ENCODE assay signal across 16 cellular contexts in the genomic region with DNA sequence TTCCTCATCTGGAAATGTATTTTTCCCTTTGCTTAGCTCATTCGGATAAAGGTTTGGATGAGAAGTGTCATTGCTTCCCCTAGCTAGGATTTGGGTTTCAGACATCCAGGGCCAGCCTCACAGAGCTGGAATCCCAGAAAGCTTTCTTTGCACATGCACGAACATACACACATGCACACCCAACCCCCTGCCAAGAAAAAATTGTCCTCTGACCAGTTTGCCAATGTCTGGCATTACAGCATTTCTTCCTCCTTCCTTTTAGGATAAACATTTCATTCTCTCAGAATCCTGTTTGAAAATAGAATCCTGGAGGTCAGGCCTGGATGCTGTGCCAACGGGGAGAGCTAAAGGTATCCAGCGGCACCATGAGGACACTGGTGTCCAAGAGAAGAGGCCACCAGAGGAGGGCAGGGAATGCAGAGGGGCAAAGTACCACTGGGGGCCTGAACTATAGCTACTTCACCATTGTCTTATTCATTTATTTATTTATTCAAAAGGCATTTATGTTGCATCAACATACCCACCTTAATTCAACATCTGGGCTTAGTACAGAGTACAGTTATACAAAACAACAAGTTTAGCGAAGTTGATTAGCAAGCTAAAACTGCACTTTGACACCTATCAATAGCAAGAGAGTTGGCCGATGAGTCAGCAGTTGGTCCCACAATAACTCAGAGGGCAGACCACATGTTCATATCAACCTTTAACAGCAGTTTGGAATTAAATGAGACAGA.
DNase-seq lines count a peak whose midpoint lies in the region; ATAC-seq, FAIRE-seq and TF ChIP-seq lines count a peak whose summit lies in the region.
"Had no signal": no experiment of that assay in that cellular context is flagged by ENCODE, and none has a peak within 500 bp of the region (broad histone marks: within the 10 kb centered on the region; RNA-seq: fewer than 3 reads in every experiment).

No MANE protein-coding gene starts in this region.

- peak overlapping the region; percentile 57 for H3K27ac Mint-ChIP-seq in Calu3 (ENCODE audit: unreplicated experiment)
- H3K27ac Mint-ChIP-seq in activated T-helper 2 cell treated with anti-CD3 and anti-CD28 coated beads, Interferon-gamma antibody, Interleukin-2, Interleukin-4, amounts not matched to agents 10 μg/mL and 5 μg/mL and 100 μg/mL, durations not matched to agents 14 hours and 24 hours and 36 hours, result peak overlapping the region; percentile 18
- no peak overlapping the region for H3K27ac Mint-ChIP-seq in CD8-positive, alpha-beta T cell
- H3K27ac Mint-ChIP-seq: progenitor cell of endocrine pancreas had no signal

- H3K4me2 ChIP-seq in A549, result no peak overlapping the region

- no peaks in the 10 kb centered on the region for H3K27me3 ChIP-seq in CD8-positive, alpha-beta T cell (ENCODE audit: insufficient read depth, low read length)

- no TSS peak for BruUV-seq in Calu3 (replicated peaks; lab: Mats Ljungman, UMichigan)

- no peak for TF ChIP-seq EP300 in A549 (IDR thresholded peaks at IDR 0.05)

- TF ChIP-seq CTCF in A549 (IDR thresholded peaks at IDR 0.05) (no peak), Calu3 (IDR thresholded peaks at IDR 0.05; ENCODE audit: unreplicated experiment) (no peak)
- no peak for TF ChIP-seq CTCF in CD8-positive, alpha-beta T cell (IDR thresholded peaks at IDR 0.05)

- H3K4me1 ChIP-seq in A549, result no peaks in the 10 kb centered on the region
- H3K4me1 ChIP-seq in CD8-positive, alpha-beta T cell (ENCODE audit: insufficient read depth, low read length), result no peaks in the 10 kb centered on the region
- H3K4me1 ChIP-seq: foreskin keratinocyte had no signal

- no peak overlapping the region for H3K27ac ChIP-seq in A549
- H3K27ac ChIP-seq in CD8-positive, alpha-beta T cell (ENCODE audit: low read depth, low read length), result no peak overlapping the region
- H3K27ac ChIP-seq: foreskin keratinocyte, thoracic aorta had no signal

- H3K36me3 ChIP-seq in CD8-positive, alpha-beta T cell (ENCODE audit: insufficient read depth, low read length), result no peaks in the 10 kb centered on the region
- H3K36me3 ChIP-seq: thoracic aorta had no signal

- DNase-seq in A549 (ENCODE audit: low read depth in 1 of 2, low spot score in 1 of 2) (no peak), Calu3 (peak; percentile 39), myocyte (ENCODE audit: low read depth) (peak; percentile 33), ACHN (no peak)
- no peak for DNase-seq in activated T-helper 2 cell treated with anti-CD3 and anti-CD28 coated beads, Interferon-gamma antibody, Interleukin-2, Interleukin-4, amounts not matched to agents 10 μg/mL and 5 μg/mL and 100 μg/mL, durations not matched to agents 14 hours and 24 hours and 36 hours (ENCODE audit: low spot score)
- DNase-seq in CD8-positive, alpha-beta T cell, result no peak
- DNase-seq: DMS 273 treated with DMSO at 0.1 percent for 48 hours, foreskin keratinocyte, HCEC 1CT, NCI-H1930, NCI-H446, Right ventricle myocardium superior had no signal

- H3K36me3 Mint-ChIP-seq in Calu3 (ENCODE audit: insufficient read depth, unreplicated experiment), result no peaks in the 10 kb centered on the region
- H3K36me3 Mint-ChIP-seq in activated T-helper 2 cell treated with anti-CD3 and anti-CD28 coated beads, Interferon-gamma antibody, Interleukin-2, Interleukin-4, amounts not matched to agents 10 μg/mL and 5 μg/mL and 100 μg/mL, durations not matched to agents 14 hours and 24 hours and 36 hours (ENCODE audit: low read depth), result no peaks in the 10 kb centered on the region
- no peaks in the 10 kb centered on the region for H3K36me3 Mint-ChIP-seq in CD8-positive, alpha-beta T cell

- intact Hi-C loops in Calu3 (cut with micrococcal nuclease; ENCODE audit: unreplicated experiment), result no loop called here
- intact Hi-C loops in activated T-helper 2 cell treated with anti-CD3 and anti-CD28 coated beads, Interferon-gamma antibody, Interleukin-2, Interleukin-4, amounts not matched to agents 10 μg/mL and 5 μg/mL and 100 μg/mL, durations not matched to agents 14 hours and 24 hours and 36 hours (cut with micrococcal nuclease), result loop anchor here (1.0 to 5.0 kb wide), 2 partner anchors 13 to 1108 kb away; no protein-coding TSS in a partner anchor
- intact Hi-C loops in CD8-positive, alpha-beta T cell (cut with DNase I, micrococcal nuclease), result no loop called here

- no peak for FAIRE-seq in A549 (lab: Jason Lieb, UNC)
- FAIRE-seq: astrocyte had no signal

- in situ Hi-C loops in ACHN (cut with HindIII; ENCODE audit: low pct_ligation_motif_present, low pct_unique_long_range_greater_than_20kb, low sequenced_read_pairs), result no loop called here

- H3K4me1 Mint-ChIP-seq in Calu3 (ENCODE audit: low read depth, unreplicated experiment), result peaks cover 25% of the 10 kb centered on the region
- peaks cover 28% of the 10 kb centered on the region for H3K4me1 Mint-ChIP-seq in activated T-helper 2 cell treated with anti-CD3 and anti-CD28 coated beads, Interferon-gamma antibody, Interleukin-2, Interleukin-4, amounts not matched to agents 10 μg/mL and 5 μg/mL and 100 μg/mL, durations not matched to agents 14 hours and 24 hours and 36 hours (ENCODE audit: low read depth)
- no peaks in the 10 kb centered on the region for H3K4me1 Mint-ChIP-seq in CD8-positive, alpha-beta T cell (ENCODE audit: low read depth)

- peak overlapping the region; percentile 3 for H3K4me3 Mint-ChIP-seq in Calu3 (ENCODE audit: low read depth, unreplicated experiment)
- H3K4me3 Mint-ChIP-seq in activated T-helper 2 cell treated with anti-CD3 and anti-CD28 coated beads, Interferon-gamma antibody, Interleukin-2, Interleukin-4, amounts not matched to agents 10 μg/mL and 5 μg/mL and 100 μg/mL, durations not matched to agents 14 hours and 24 hours and 36 hours (ENCODE audit: low read depth), result no peak overlapping the region
- H3K4me3 Mint-ChIP-seq in CD8-positive, alpha-beta T cell, result no peak overlapping the region

- CTCF ChIA-PET in A549 (lab: Yijun Ruan, JAX), result interaction anchor here (1.5 to 3.6 kb wide), 3 partner anchors 7 to 10 kb away, joined by 3 to 19 read pairs (median 7); no protein-coding TSS in a partner anchor
- CTCF ChIA-PET in Calu3 (lab: Charles Lee), result interaction anchor here (0.5 to 1.5 kb wide), 8 partner anchors 9 to 178 kb away, joined by 3 to 5 read pairs (median 3); no protein-coding TSS in a partner anchor
- CTCF ChIA-PET in CD8-positive, alpha-beta T cell (lab: Charles Lee), result interaction anchor here (1.6 kb wide), 1 partner anchor 160 kb away, joined by 4 read pairs; no protein-coding TSS in a partner anchor

- no peaks in the 10 kb centered on the region for H3K9me3 Mint-ChIP-seq in Calu3 (ENCODE audit: low read depth, unreplicated experiment)
- peaks cover 7% of the 10 kb centered on the region for H3K9me3 Mint-ChIP-seq in activated T-helper 2 cell treated with anti-CD3 and anti-CD28 coated beads, Interferon-gamma antibody, Interleukin-2, Interleukin-4, amounts not matched to agents 10 μg/mL and 5 μg/mL and 100 μg/mL, durations not matched to agents 14 hours and 24 hours and 36 hours
- peaks cover 2% of the 10 kb centered on the region for H3K9me3 Mint-ChIP-seq in CD8-positive, alpha-beta T cell

- H3K4me3 ChIP-seq in A549, result no peak overlapping the region
- no peak overlapping the region for H3K4me3 ChIP-seq in CD8-positive, alpha-beta T cell (ENCODE audit: low read depth, low read length)
- H3K4me3 ChIP-seq: thoracic aorta had no signal

- POLR2A ChIA-PET in A549 (lab: Yijun Ruan, JAX), result no interaction called here
- POLR2A ChIA-PET in CD8-positive, alpha-beta T cell (lab: Charles Lee), result no interaction called here

- no peak for TF ChIP-seq RAD21 in A549 (conservative IDR thresholded peaks at IDR 0.05 in 1 of 2, IDR thresholded peaks at IDR 0.05 in 1 of 2)

- H3K27me3 Mint-ChIP-seq in Calu3 (ENCODE audit: unreplicated experiment), result no peaks in the 10 kb centered on the region
- peaks cover 21% of the 10 kb centered on the region for H3K27me3 Mint-ChIP-seq in activated T-helper 2 cell treated with anti-CD3 and anti-CD28 coated beads, Interferon-gamma antibody, Interleukin-2, Interleukin-4, amounts not matched to agents 10 μg/mL and 5 μg/mL and 100 μg/mL, durations not matched to agents 14 hours and 24 hours and 36 hours (ENCODE audit: low read depth)
- peaks cover 13% of the 10 kb centered on the region for H3K27me3 Mint-ChIP-seq in CD8-positive, alpha-beta T cell (ENCODE audit: low read depth)
- H3K27me3 Mint-ChIP-seq: progenitor cell of endocrine pancreas had no signal

- H3K9me3 ChIP-seq in A549, result peaks cover 5% of the 10 kb centered on the region
- H3K9me3 ChIP-seq in CD8-positive, alpha-beta T cell (ENCODE audit: low read length), result no peaks in the 10 kb centered on the region
- H3K9me3 ChIP-seq: thoracic aorta had no signal

- no peak for TF ChIP-seq POLR2A in A549 (IDR thresholded peaks at IDR 0.05; ENCODE audit: low read length)

- ATAC-seq in A549 (no peak), GM21723 (IDR thresholded peaks at IDR 0.05; ENCODE audit: unreplicated experiment) (no peak)
- no peak for ATAC-seq in CD8-positive, alpha-beta T cell
- ATAC-seq: foreskin keratinocyte had no signal

- 76% methylated on average over 6 of the region's 6 CpGs for WGBS in A549 (ENCODE audit: missing lambda C conversion rate)

TF ChIP-seq in A549, 52 proteins besides CTCF, POLR2A, EP300 and RAD21:
- TF ChIP-seq GATA3 (IDR thresholded peaks at IDR 0.05; ENCODE audit: borderline replicate concordance), result no peak
- TF ChIP-seq MAZ (IDR thresholded peaks at IDR 0.05; ENCODE audit: borderline replicate concordance, low read depth, low read length), result no peak
- TF ChIP-seq HMGXB4 (CRISPR knock-in tag; IDR thresholded peaks at IDR 0.05; ENCODE audit: borderline replicate concordance), result no peak
- peak; percentile 56 for TF ChIP-seq MAFK (IDR thresholded peaks at IDR 0.05; ENCODE audit: partially characterized antibody)
- TF ChIP-seq HEYL (CRISPR knock-in tag; IDR thresholded peaks at IDR 0.05), result no peak
- TF ChIP-seq HES2 (IDR thresholded peaks at IDR 0.05), result no peak
TF ChIP-seq in A549: peak in this region for 1.

Comparison
In these comparisons a context has a peak if more than half of its experiments do, and no peak if none do; other contexts are left out.
1. DNase-seq: peak in Calu3 (single experiment) and myocyte (single experiment); none in A549 (0 of 2), activated T-helper 2 cell treated with anti-CD3 and anti-CD28 coated beads, Interferon-gamma antibody, Interleukin-2, Interleukin-4, amounts not matched to agents 10 μg/mL and 5 μg/mL and 100 μg/mL, durations not matched to agents 14 hours and 24 hours and 36 hours (single experiment), ACHN (single experiment) and CD8-positive, alpha-beta T cell (0 of 7).